In genomic region chr9:121156263-121156731, GRCh38 we compare ENCODE assay signal across 8 cellular contexts. TPM values are rescaled to one million over a fixed set of nuclear protein-coding genes. Genes with fewer than 3 reads are reported as not detected.
A peak's percentile ranks its signal among the peaks of the same experiment; 100 is the strongest.
DNase-seq lines count a peak whose midpoint lies in the region; ATAC-seq and TF ChIP-seq lines count a peak whose summit lies in the region.

No MANE protein-coding gene starts in this region.

- no peaks in the 10 kb centered on the region for H3K9me3 Mint-ChIP-seq in activated naive CD8-positive, alpha-beta T cell (ENCODE audit: low read depth)
- H3K9me3 Mint-ChIP-seq in natural killer cell treated with Interleukin-12 subunit alpha and Interleukin-12 subunit beta and Interleukin-15 and Interleukin-18, amount 100 ng/mL, for 72 hours, result no peaks in the 10 kb centered on the region

- H3K27ac Mint-ChIP-seq in activated naive CD8-positive, alpha-beta T cell, result peak overlapping the region; percentile 94
- peak overlapping the region; percentile 45 to 60 for H3K27ac Mint-ChIP-seq in natural killer cell treated with Interleukin-12 subunit alpha and Interleukin-12 subunit beta and Interleukin-15 and Interleukin-18, amount 100 ng/mL, for 72 hours

- DNase-seq in Daoy (ENCODE audit: low read depth), result peak; percentile 67
- no peak for DNase-seq in natural killer cell treated with Interleukin-12 subunit alpha and Interleukin-12 subunit beta and Interleukin-15 and Interleukin-18, amount 100 ng/mL, for 72 hours (ENCODE audit: low spot score)
- DNase-seq in NCI-H2029 treated with DMSO at 0.1 percent for 48 hours (lab: John Stamatoyannopoulos, UW), result no peak
- no peak for DNase-seq in UCSD-AML1 (lab: John Stamatoyannopoulos, UW; ENCODE audit: unreplicated experiment)
- no peak for DNase-seq in omental fat pad (ENCODE audit: low spot score)

- TF ChIP-seq CTCF in omental fat pad (IDR thresholded peaks at IDR 0.05), result no peak

- ATAC-seq in GM19467 (IDR thresholded peaks at IDR 0.05; ENCODE audit: unreplicated experiment) (peak; percentile 56), HG03460 (IDR thresholded peaks at IDR 0.05; ENCODE audit: unreplicated experiment) (peak; percentile 74), omental fat pad (ENCODE audit: low FRiP score) (no peak)
- peak; percentile 64 to 85 for ATAC-seq in natural killer cell treated with Interleukin-12 subunit alpha and Interleukin-12 subunit beta and Interleukin-15 and Interleukin-18, amount 100 ng/mL, for 72 hours

- H3K36me3 Mint-ChIP-seq in activated naive CD8-positive, alpha-beta T cell, result peaks cover 22% of the 10 kb centered on the region
- H3K36me3 Mint-ChIP-seq in natural killer cell treated with Interleukin-12 subunit alpha and Interleukin-12 subunit beta and Interleukin-15 and Interleukin-18, amount 100 ng/mL, for 72 hours, result peaks cover 50% of the 10 kb centered on the region

- H3K4me1 Mint-ChIP-seq in activated naive CD8-positive, alpha-beta T cell (ENCODE audit: low read depth), result peaks cover 43% of the 10 kb centered on the region
- peaks cover 21 to 25% of the 10 kb centered on the region in 2 donors for H3K4me1 Mint-ChIP-seq in natural killer cell treated with Interleukin-12 subunit alpha and Interleukin-12 subunit beta and Interleukin-15 and Interleukin-18, amount 100 ng/mL, for 72 hours (ENCODE audit: low read depth in 2 of 2)

- H3K4me3 Mint-ChIP-seq in activated naive CD8-positive, alpha-beta T cell, result peak overlapping the region; percentile 58
- H3K4me3 Mint-ChIP-seq in natural killer cell treated with Interleukin-12 subunit alpha and Interleukin-12 subunit beta and Interleukin-15 and Interleukin-18, amount 100 ng/mL, for 72 hours, result peak overlapping the region; percentile 43

- no peaks in the 10 kb centered on the region for H3K27me3 Mint-ChIP-seq in activated naive CD8-positive, alpha-beta T cell
- H3K27me3 Mint-ChIP-seq in natural killer cell treated with Interleukin-12 subunit alpha and Interleukin-12 subunit beta and Interleukin-15 and Interleukin-18, amount 100 ng/mL, for 72 hours, result no peaks in the 10 kb centered on the region

RNA-seq across cellular contexts. Expression of gene RAB14, which starts 45.4 kb away (rescaled TPM):
- 25.4 and 27.6 TPM in 2 replicates for total RNA-seq in Daoy (2014; rRNA removed; shearing (Covaris generic))
- 10 to 100 TPM; 40.6 to 73.8 TPM for total RNA-seq in natural killer cell treated with Interleukin-12 subunit alpha and Interleukin-12 subunit beta and Interleukin-15 and Interleukin-18, amount 100 ng/mL, for 72 hours
- 10 to 100 TPM; 31.0 to 44.8 (median 35.6) TPM for total RNA-seq in omental fat pad
